10 cellular contexts compared by ENCODE assay signal in the genomic region with DNA sequence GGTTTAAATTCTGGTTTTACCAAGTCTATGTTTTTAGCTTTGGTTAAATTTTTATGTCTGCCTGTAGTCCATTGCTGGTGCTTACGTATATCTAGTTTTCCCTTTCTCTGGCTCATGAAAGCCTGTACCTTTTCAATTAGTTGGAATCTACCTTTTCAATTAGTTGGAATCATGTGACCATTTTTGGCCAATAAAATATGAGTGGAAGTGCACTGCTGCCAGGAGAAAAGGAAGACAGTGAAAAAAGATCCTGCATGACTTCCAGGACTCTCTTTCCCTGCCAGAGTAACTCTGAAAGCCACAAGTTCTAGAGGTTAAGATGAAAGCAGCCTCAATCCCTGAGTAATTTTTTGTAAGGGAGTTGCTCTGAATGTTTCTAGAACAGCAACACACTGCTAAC. TPM values are rescaled to one million over a fixed set of nuclear protein-coding genes. Genes with fewer than 3 reads are reported as not detected.
"Had no signal": no experiment of that assay in that cellular context is flagged by ENCODE, and none has a peak within 500 bp of the region (broad histone marks: within the 10 kb centered on the region; RNA-seq: fewer than 3 reads in every experiment).

No MANE protein-coding gene starts in this region.

- H3K9ac ChIP-seq: KMS-11 had no signal

- H3K4me2 ChIP-seq: KMS-11 had no signal

- H3K27ac ChIP-seq: HL-60, KMS-11 had no signal

- DNase-seq: IMR-90, KBM-7, KG1 had no signal

- FAIRE-seq: HepG2, HTR-8/SVneo had no signal

- ATAC-seq: HepG2 had no signal

RNA-seq across cellular contexts. Expression of gene GRIK1, which starts 2.2 kb away (rescaled TPM):
- total RNA-seq: HepG2, HT-29, HT1080, IMR-90 had no signal
- polyA plus RNA-seq: HepG2, IgD-negative memory B cell, IMR-90 had no signal
